16 cellular contexts compared by ENCODE assay signal in genomic region chr4:19266566-19266965, GRCh38.
A peak's percentile ranks its signal among the peaks of the same experiment; 100 is the strongest.
DNase-seq lines count a peak whose midpoint lies in the region; ATAC-seq and TF ChIP-seq lines count a peak whose summit lies in the region.
"Had no signal": no experiment of that assay in that cellular context is flagged by ENCODE, and none has a peak within 500 bp of the region (broad histone marks: within the 10 kb centered on the region; RNA-seq: fewer than 3 reads in every experiment).

No MANE protein-coding gene starts in this region.

- H3K4me3 ChIP-seq in adipocyte (ENCODE audit: low read length): no peak overlapping the region
- H3K4me3 ChIP-seq in neural progenitor cell: no peak overlapping the region
- H3K4me3 ChIP-seq: PC-9, SJSA1 had no signal

- intact Hi-C loops in left cardiac atrium (cut with DNase I) (no loop called here), Right ventricle myocardium inferior (cut with DNase I) (no loop called here)

- H3K36me3 ChIP-seq in adipocyte (ENCODE audit: control insufficient read depth, insufficient read depth, low read length, severe bottlenecking) (no peaks in the 10 kb centered on the region), neural progenitor cell (no peaks in the 10 kb centered on the region)
- H3K36me3 ChIP-seq: SJSA1 had no signal

- H3K4me3 Mint-ChIP-seq in neural progenitor cell: no peak overlapping the region
- H3K4me3 Mint-ChIP-seq in activated naive CD8-positive, alpha-beta T cell treated with anti-CD3 and anti-CD28 coated beads, Interleukin-2, amount 50 U/mL, for 24 hours: no peak overlapping the region
- H3K4me3 Mint-ChIP-seq in osteocyte (ENCODE audit: unreplicated experiment): no peak overlapping the region
- H3K4me3 Mint-ChIP-seq: CD8-positive, alpha-beta T cell had no signal

- peak; percentile 17 for DNase-seq in EH (ENCODE audit: low read depth)
- DNase-seq in adipocyte (ENCODE audit: low read depth): peak; percentile 13
- DNase-seq in iPS-NIHi11 (ENCODE audit: low spot score): peak; percentile 26
- peak; percentile 33 for DNase-seq in neural progenitor cell (ENCODE audit: low spot score)
- DNase-seq in left cardiac atrium: no peak
- no peak for DNase-seq in Right ventricle myocardium inferior (ENCODE audit: missing footprints)
- no peak for DNase-seq in activated naive CD8-positive, alpha-beta T cell treated with anti-CD3 and anti-CD28 coated beads, Interleukin-2, amount 50 U/mL, for 24 hours
- DNase-seq in osteocyte (ENCODE audit: extremely low spot score, unreplicated experiment): no peak
- DNase-seq: 8988T; CD8-positive, alpha-beta T cell; NCI-H1417 treated with DMSO at 0.1 percent for 48 hours; NCI-H1930; NCI-H2171; NCI-H446 treated with DMSO at 0.1 percent for 48 hours; PC-9 had no signal

- TF ChIP-seq CTCF in neural progenitor cell (IDR thresholded peaks at IDR 0.05): no peak
- no peak for TF ChIP-seq CTCF in osteocyte (IDR thresholded peaks at IDR 0.05)

- no peak overlapping the region for H3K4me2 ChIP-seq in neural progenitor cell
- H3K4me2 ChIP-seq: PC-9 had no signal

- H3K4me1 ChIP-seq in adipocyte (ENCODE audit: control insufficient read depth, insufficient read depth, low read length): peaks cover 19% of the 10 kb centered on the region
- no peaks in the 10 kb centered on the region for H3K4me1 ChIP-seq in neural progenitor cell
- H3K4me1 ChIP-seq: SJSA1 had no signal

- H3K27me3 Mint-ChIP-seq in neural progenitor cell (ENCODE audit: insufficient read depth, low read depth) (peaks cover 2% of the 10 kb centered on the region), osteocyte (ENCODE audit: unreplicated experiment) (peaks cover 7% of the 10 kb centered on the region)
- no peaks in the 10 kb centered on the region for H3K27me3 Mint-ChIP-seq in activated naive CD8-positive, alpha-beta T cell treated with anti-CD3 and anti-CD28 coated beads, Interleukin-2, amount 50 U/mL, for 24 hours

- H3K79me2 ChIP-seq in neural progenitor cell (ENCODE audit: low read depth): no peaks in the 10 kb centered on the region

- ATAC-seq in left cardiac atrium: no peak
- no peak for ATAC-seq in Right ventricle myocardium inferior
- no peak for ATAC-seq in activated naive CD8-positive, alpha-beta T cell treated with anti-CD3 and anti-CD28 coated beads, Interleukin-2, amount 50 U/mL, for 24 hours
- ATAC-seq: CD8-positive, alpha-beta T cell had no signal

- H3F3A ChIP-seq in neural progenitor cell (ENCODE audit: low read depth): no peaks in the 10 kb centered on the region

- H3K27ac Mint-ChIP-seq in neural progenitor cell (no peak overlapping the region), osteocyte (ENCODE audit: unreplicated experiment) (no peak overlapping the region)
- H3K27ac Mint-ChIP-seq in activated naive CD8-positive, alpha-beta T cell treated with anti-CD3 and anti-CD28 coated beads, Interleukin-2, amount 50 U/mL, for 24 hours: no peak overlapping the region
- H3K27ac Mint-ChIP-seq: CD8-positive, alpha-beta T cell had no signal

- no peaks in the 10 kb centered on the region for H3K36me3 Mint-ChIP-seq in neural progenitor cell
- no peaks in the 10 kb centered on the region for H3K36me3 Mint-ChIP-seq in activated naive CD8-positive, alpha-beta T cell treated with anti-CD3 and anti-CD28 coated beads, Interleukin-2, amount 50 U/mL, for 24 hours (ENCODE audit: low read depth)
- H3K36me3 Mint-ChIP-seq in osteocyte (ENCODE audit: unreplicated experiment): no peaks in the 10 kb centered on the region
- H3K36me3 Mint-ChIP-seq: CD8-positive, alpha-beta T cell had no signal

- H3K9ac ChIP-seq in adipocyte (ENCODE audit: low read length) (no peak overlapping the region), neural progenitor cell (no peak overlapping the region)

- H3K27ac ChIP-seq in neural progenitor cell: no peak overlapping the region
- H3K27ac ChIP-seq: PC-9, SJSA1 had no signal

- H3K9me3 ChIP-seq in adipocyte (ENCODE audit: control insufficient read depth, low read length) (no peaks in the 10 kb centered on the region), neural progenitor cell (ENCODE audit: low read depth) (no peaks in the 10 kb centered on the region)

- no peaks in the 10 kb centered on the region for H4K20me1 ChIP-seq in neural progenitor cell (ENCODE audit: low read depth)

- H3K27me3 ChIP-seq in adipocyte (replicated peaks; ENCODE audit: control insufficient read depth, insufficient read depth, low read length) (no peaks in the 10 kb centered on the region), neural progenitor cell (no peaks in the 10 kb centered on the region)
- H3K27me3 ChIP-seq: SJSA1 had no signal

- H3K9me3 Mint-ChIP-seq in neural progenitor cell (peaks cover 3% of the 10 kb centered on the region), osteocyte (ENCODE audit: unreplicated experiment) (no peaks in the 10 kb centered on the region)
- peaks cover 9% of the 10 kb centered on the region for H3K9me3 Mint-ChIP-seq in activated naive CD8-positive, alpha-beta T cell treated with anti-CD3 and anti-CD28 coated beads, Interleukin-2, amount 50 U/mL, for 24 hours

- H3K4me1 Mint-ChIP-seq in neural progenitor cell: peaks cover 7% of the 10 kb centered on the region
- H3K4me1 Mint-ChIP-seq in activated naive CD8-positive, alpha-beta T cell treated with anti-CD3 and anti-CD28 coated beads, Interleukin-2, amount 50 U/mL, for 24 hours: no peaks in the 10 kb centered on the region
- peaks cover 17% of the 10 kb centered on the region for H3K4me1 Mint-ChIP-seq in osteocyte (ENCODE audit: unreplicated experiment)

- H2AFZ ChIP-seq in neural progenitor cell (replicated peaks): no peak overlapping the region
- H2AFZ ChIP-seq: PC-9 had no signal

Comparison
In these comparisons a context has a peak if more than half of its experiments do, and no peak if none do; other contexts are left out.
1. DNase-seq: peak in EH (single experiment), adipocyte (single experiment), iPS-NIHi11 (single experiment) and neural progenitor cell (single experiment); none in left cardiac atrium (single experiment), Right ventricle myocardium inferior (single experiment), activated naive CD8-positive, alpha-beta T cell treated with anti-CD3 and anti-CD28 coated beads, Interleukin-2, amount 50 U/mL, for 24 hours (single experiment) and osteocyte (single experiment).